In genomic region chr19:48258350-48258749, GRCh38 we compare ENCODE assay signal across 9 cellular contexts. TPM values are rescaled to one million over a fixed set of nuclear protein-coding genes. Genes with fewer than 3 reads are reported as not detected.
DNase-seq lines count a peak whose midpoint lies in the region; ATAC-seq, FAIRE-seq and TF ChIP-seq lines count a peak whose summit lies in the region.
"Had no signal": no experiment of that assay in that cellular context is flagged by ENCODE, and none has a peak within 500 bp of the region (broad histone marks: within the 10 kb centered on the region; RNA-seq: fewer than 3 reads in every experiment).

No MANE protein-coding gene starts in this region.

- H3K4me3 Mint-ChIP-seq in activated T-helper 2 cell treated with anti-CD3 and anti-CD28 coated beads, Interferon-gamma antibody, Interleukin-2, Interleukin-4, amounts not matched to agents 10 μg/mL and 5 μg/mL and 100 μg/mL, durations not matched to agents 14 hours and 24 hours and 36 hours (ENCODE audit: low read depth), result peak overlapping the region; percentile 81
- H3K4me3 Mint-ChIP-seq in naive thymus-derived CD8-positive, alpha-beta T cell, result peak overlapping the region; percentile 75 to 94 (median 88)

- POLR2A ChIA-PET in naive thymus-derived CD8-positive, alpha-beta T cell (lab: Charles Lee), result interaction anchor here (1.5 to 4.2 kb wide), 2 partner anchors 9 to 75 kb away, joined by 6 to 23 read pairs; no protein-coding TSS in a partner anchor

- H3K4me1 ChIP-seq in HAP-1, result peaks cover 12% of the 10 kb centered on the region

- no peaks in the 10 kb centered on the region for H3K9me3 ChIP-seq in HAP-1

- in situ Hi-C loops in KBM-7 (cut with MboI; ENCODE audit: low pct_unique_long_range_greater_than_20kb, low sequenced_read_pairs), result no loop called here
- in situ Hi-C loops in HAP-1 (cut with MboI; ENCODE audit: low sequenced_read_pairs), result no loop called here

- intact Hi-C loops in activated T-helper 2 cell treated with anti-CD3 and anti-CD28 coated beads, Interferon-gamma antibody, Interleukin-2, Interleukin-4, amounts not matched to agents 10 μg/mL and 5 μg/mL and 100 μg/mL, durations not matched to agents 14 hours and 24 hours and 36 hours (cut with micrococcal nuclease), result loop anchor here (5.0 kb wide), 3 partner anchors 64 to 1334 kb away; partner anchors contain the start of genes LIG1, PRR12 and ZSWIM9

- peak overlapping the region; percentile 95 for H3K27ac Mint-ChIP-seq in activated T-helper 2 cell treated with anti-CD3 and anti-CD28 coated beads, Interferon-gamma antibody, Interleukin-2, Interleukin-4, amounts not matched to agents 10 μg/mL and 5 μg/mL and 100 μg/mL, durations not matched to agents 14 hours and 24 hours and 36 hours
- peak overlapping the region; percentile 26 to 97 (median 93) for H3K27ac Mint-ChIP-seq in naive thymus-derived CD8-positive, alpha-beta T cell

- H3K4me3 ChIP-seq in HAP-1, result no peak overlapping the region

- peak; percentile 95 for FAIRE-seq in D721Med (lab: Jason Lieb, UNC)

- no peak for TF ChIP-seq CTCF in D721Med (IDR thresholded peaks at IDR 0.05; ENCODE audit: insufficient read depth, missing control alignments)

- DNase-seq in D721Med (ENCODE audit: insufficient read length, low spot score), result no peak
- DNase-seq in KBM-7, result peak; percentile 70
- DNase-seq in activated T-helper 2 cell treated with anti-CD3 and anti-CD28 coated beads, Interferon-gamma antibody, Interleukin-2, Interleukin-4, amounts not matched to agents 10 μg/mL and 5 μg/mL and 100 μg/mL, durations not matched to agents 14 hours and 24 hours and 36 hours (ENCODE audit: low spot score), result peak; percentile 24
- DNase-seq in naive thymus-derived CD8-positive, alpha-beta T cell, result peak in 3 of 10 donors; percentile 30 to 42 (median 33)
- no peak for DNase-seq in HAP-1 (ENCODE audit: low spot score in 2 of 2)
- DNase-seq in activated gamma-delta T cell treated with Interleukin-2 at 50 U/mL for 16 hours, result no peak
- DNase-seq in T-helper 9 cell, result no peak
- DNase-seq: NCI-H1436 treated with DMSO at 0.1 percent for 48 hours had no signal

- no peaks in the 10 kb centered on the region for H3K27me3 Mint-ChIP-seq in activated T-helper 2 cell treated with anti-CD3 and anti-CD28 coated beads, Interferon-gamma antibody, Interleukin-2, Interleukin-4, amounts not matched to agents 10 μg/mL and 5 μg/mL and 100 μg/mL, durations not matched to agents 14 hours and 24 hours and 36 hours (ENCODE audit: low read depth)
- no peaks in the 10 kb centered on the region for H3K27me3 Mint-ChIP-seq in naive thymus-derived CD8-positive, alpha-beta T cell

- H3K27me3 ChIP-seq in HAP-1 (ENCODE audit: low read depth), result no peaks in the 10 kb centered on the region

- peaks cover 40% of the 10 kb centered on the region for H3K4me1 Mint-ChIP-seq in activated T-helper 2 cell treated with anti-CD3 and anti-CD28 coated beads, Interferon-gamma antibody, Interleukin-2, Interleukin-4, amounts not matched to agents 10 μg/mL and 5 μg/mL and 100 μg/mL, durations not matched to agents 14 hours and 24 hours and 36 hours (ENCODE audit: low read depth)
- peaks cover 16 to 60% (median 48%) of the 10 kb centered on the region in 4 donors for H3K4me1 Mint-ChIP-seq in naive thymus-derived CD8-positive, alpha-beta T cell

- no peaks in the 10 kb centered on the region for H3K9me3 Mint-ChIP-seq in activated T-helper 2 cell treated with anti-CD3 and anti-CD28 coated beads, Interferon-gamma antibody, Interleukin-2, Interleukin-4, amounts not matched to agents 10 μg/mL and 5 μg/mL and 100 μg/mL, durations not matched to agents 14 hours and 24 hours and 36 hours
- H3K9me3 Mint-ChIP-seq in naive thymus-derived CD8-positive, alpha-beta T cell, result peaks cover 0 to 2% (median 0%) of the 10 kb centered on the region in 9 donors

- ATAC-seq in naive thymus-derived CD8-positive, alpha-beta T cell, result peak in 1 of 2 donors; percentile 18
- ATAC-seq in GM18870 (IDR thresholded peaks at IDR 0.05; ENCODE audit: unreplicated experiment), result no peak

- peaks cover 21% of the 10 kb centered on the region for H3K36me3 Mint-ChIP-seq in activated T-helper 2 cell treated with anti-CD3 and anti-CD28 coated beads, Interferon-gamma antibody, Interleukin-2, Interleukin-4, amounts not matched to agents 10 μg/mL and 5 μg/mL and 100 μg/mL, durations not matched to agents 14 hours and 24 hours and 36 hours (ENCODE audit: low read depth)
- H3K36me3 Mint-ChIP-seq in naive thymus-derived CD8-positive, alpha-beta T cell, result peaks cover 0 to 5% (median 4%) of the 10 kb centered on the region in 3 donors

- H3K36me3 ChIP-seq in HAP-1 (replicated peaks), result no peaks in the 10 kb centered on the region

RNA-seq across cellular contexts. Expression of gene CARD8, which starts 2.6 kb away (rescaled TPM):
- 108 and 110 TPM in 2 replicates for total RNA-seq in activated T-helper 2 cell treated with anti-CD3 and anti-CD28 coated beads, Interferon-gamma antibody, Interleukin-2, Interleukin-4, amounts not matched to agents 10 μg/mL and 5 μg/mL and 100 μg/mL, durations not matched to agents 14 hours and 24 hours and 36 hours
- total RNA-seq in naive thymus-derived CD8-positive, alpha-beta T cell, result 100 to 1,000 TPM; 301 to 314 TPM
- 100 to 1,000 TPM in 1 of 3 donors, 10 to 100 TPM in 2; 73.3 to 104 (median 87.7) TPM for polyA plus RNA-seq in naive thymus-derived CD8-positive, alpha-beta T cell

RNA-seq across cellular contexts. Expression of gene ZNF114, which starts 11.5 kb away (rescaled TPM):
- total RNA-seq in activated T-helper 2 cell treated with anti-CD3 and anti-CD28 coated beads, Interferon-gamma antibody, Interleukin-2, Interleukin-4, amounts not matched to agents 10 μg/mL and 5 μg/mL and 100 μg/mL, durations not matched to agents 14 hours and 24 hours and 36 hours, result 0.37 and 0.94 TPM in 2 replicates
- total RNA-seq in naive thymus-derived CD8-positive, alpha-beta T cell, result not detected
- under 1 TPM in 1 of 3 donors, not detected in 2; 0.17 TPM for polyA plus RNA-seq in naive thymus-derived CD8-positive, alpha-beta T cell

Comparison
In these comparisons a context has a peak if more than half of its experiments do, and no peak if none do; other contexts are left out.
1. DNase-seq: peak in KBM-7 (single experiment) and activated T-helper 2 cell treated with anti-CD3 and anti-CD28 coated beads, Interferon-gamma antibody, Interleukin-2, Interleukin-4, amounts not matched to agents 10 μg/mL and 5 μg/mL and 100 μg/mL, durations not matched to agents 14 hours and 24 hours and 36 hours (single experiment); none in D721Med (single experiment), HAP-1 (0 of 2), activated gamma-delta T cell treated with Interleukin-2 at 50 U/mL for 16 hours (single experiment) and T-helper 9 cell (single experiment).